Comparison of ENCODE assay signal across 8 cellular contexts in the genomic region with DNA sequence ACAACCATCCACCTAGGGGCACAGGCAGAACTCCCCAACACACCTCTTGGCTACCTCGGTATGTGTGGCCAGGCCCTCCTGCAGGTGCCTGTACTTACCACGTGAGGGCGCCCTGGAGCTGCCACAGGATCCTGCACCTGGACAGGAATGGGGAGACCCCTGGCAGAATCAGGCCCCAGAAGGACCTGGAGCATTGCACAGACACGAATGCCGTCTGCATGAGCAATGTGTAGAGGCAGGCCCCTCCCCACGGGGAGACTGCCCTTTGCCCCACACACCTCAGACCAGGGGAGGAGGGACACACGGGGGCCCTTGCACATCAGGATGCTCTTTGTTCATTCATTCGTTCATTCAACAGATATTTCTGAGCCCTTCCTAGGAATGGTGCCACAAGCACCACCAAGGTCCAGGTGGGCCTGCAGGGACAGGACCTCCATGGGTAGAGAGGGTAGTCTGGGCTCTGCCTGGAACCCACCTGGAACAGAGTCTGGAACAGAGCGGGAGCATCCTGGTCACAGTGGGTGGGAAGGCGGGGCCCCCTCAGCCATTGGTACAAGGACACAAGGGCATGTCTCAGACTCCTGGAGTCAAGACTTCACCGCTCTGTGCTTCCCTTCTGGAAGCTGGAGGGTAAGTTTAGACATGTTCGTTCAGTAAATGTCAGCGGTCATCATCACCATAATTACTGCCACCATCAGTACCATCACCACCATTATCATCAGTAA. TPM values are rescaled to one million over a fixed set of nuclear protein-coding genes. Genes with fewer than 3 reads are reported as not detected.
DNase-seq lines count a peak whose midpoint lies in the region; ATAC-seq and TF ChIP-seq lines count a peak whose summit lies in the region.
"Had no signal": no experiment of that assay in that cellular context is flagged by ENCODE, and none has a peak within 500 bp of the region (broad histone marks: within the 10 kb centered on the region; RNA-seq: fewer than 3 reads in every experiment).

No MANE protein-coding gene starts in this region.

- H3K27me3 Mint-ChIP-seq in naive thymus-derived CD8-positive, alpha-beta T cell: peaks cover 2 to 37% (median 14%) of the 10 kb centered on the region in 5 donors

- H3K4me1 ChIP-seq in upper lobe of right lung: peaks cover 7% of the 10 kb centered on the region

- TF ChIP-seq CTCF in upper lobe of right lung (IDR thresholded peaks at IDR 0.05): peak; percentile 72

- H3K4me3 Mint-ChIP-seq in naive thymus-derived CD8-positive, alpha-beta T cell: no peak overlapping the region

- H3K36me3 Mint-ChIP-seq in naive thymus-derived CD8-positive, alpha-beta T cell: no peaks in the 10 kb centered on the region

- no peak overlapping the region for H3K27ac ChIP-seq in upper lobe of right lung

- H3K36me3 ChIP-seq in upper lobe of right lung: no peaks in the 10 kb centered on the region

- peak; percentile 30 to 33 for ATAC-seq in naive thymus-derived CD8-positive, alpha-beta T cell
- ATAC-seq in upper lobe of right lung: peak; percentile 67

- no peaks in the 10 kb centered on the region for H3K9me3 Mint-ChIP-seq in naive thymus-derived CD8-positive, alpha-beta T cell

- no peak overlapping the region for H3K27ac Mint-ChIP-seq in naive thymus-derived CD8-positive, alpha-beta T cell

- intact Hi-C loops in upper lobe of right lung (cut with DNase I): no loop called here

- H3K9me3 ChIP-seq in upper lobe of right lung: no peaks in the 10 kb centered on the region

- no peak overlapping the region for H3K4me3 ChIP-seq in upper lobe of right lung

- peaks cover 4 to 7% (median 6%) of the 10 kb centered on the region in 4 donors for H3K4me1 Mint-ChIP-seq in naive thymus-derived CD8-positive, alpha-beta T cell

- POLR2A ChIA-PET in naive thymus-derived CD8-positive, alpha-beta T cell (lab: Charles Lee): no interaction called here

- DNase-seq in GDM1 (lab: John Stamatoyannopoulos, UW) (peak; percentile 13), LoVo (ENCODE audit: low spot score) (peak; percentile 41), upper lobe of right lung (no peak), NCI-H1092 (lab: John Stamatoyannopoulos, UW) (no peak)
- DNase-seq in activated CD4-positive, alpha-beta T cell treated with anti-CD3 and anti-CD28 coated beads for 48 hours: peak; percentile 74
- DNase-seq in effector CD8-positive, alpha-beta T cell (lab: John Stamatoyannopoulos, UW): peak; percentile 23
- peak in 9 of 10 donors; percentile 24 to 55 (median 43) for DNase-seq in naive thymus-derived CD8-positive, alpha-beta T cell

- H3K27me3 ChIP-seq in upper lobe of right lung: peaks cover 35% of the 10 kb centered on the region

RNA-seq across cellular contexts. Expression of gene YTHDF1, which starts 32.3 kb away (rescaled TPM):
- 10 to 100 TPM; 51.8 to 53.1 TPM for total RNA-seq in naive thymus-derived CD8-positive, alpha-beta T cell
- 10 to 100 TPM; 26.8 to 46.6 (median 34.1) TPM for polyA plus RNA-seq in naive thymus-derived CD8-positive, alpha-beta T cell
- 36.9 TPM for total RNA-seq in upper lobe of right lung

RNA-seq across cellular contexts. Expression of gene BIRC7, which starts 52.1 kb away (rescaled TPM):
- not detected for total RNA-seq in naive thymus-derived CD8-positive, alpha-beta T cell
- 1 to 10 TPM in 2 of 3 donors, under 1 TPM in 1; 0.43 to 3.2 (median 1.6) TPM for polyA plus RNA-seq in naive thymus-derived CD8-positive, alpha-beta T cell
- 15.5 TPM for total RNA-seq in upper lobe of right lung
- total RNA-seq: activated CD8-positive, alpha-beta memory T cell treated with anti-CD3 and anti-CD28 coated beads for 36 hours had no signal

Comparison
In these comparisons a context has a peak if more than half of its experiments do, and no peak if none do; other contexts are left out.
1. DNase-seq: peak in GDM1 (single experiment), LoVo (single experiment), activated CD4-positive, alpha-beta T cell treated with anti-CD3 and anti-CD28 coated beads for 48 hours (single experiment), effector CD8-positive, alpha-beta T cell (single experiment) and naive thymus-derived CD8-positive, alpha-beta T cell (9 of 10); none in upper lobe of right lung (single experiment) and NCI-H1092 (single experiment).
2. RNA of gene BIRC7, which starts 52.1 kb away (total RNA-seq): 15.5 TPM in upper lobe of right lung (single experiment); not detected in naive thymus-derived CD8-positive, alpha-beta T cell; every median in the first group is over 10 times any median in the second.